ENCODE assay signal across 21 cellular contexts in the genomic region with DNA sequence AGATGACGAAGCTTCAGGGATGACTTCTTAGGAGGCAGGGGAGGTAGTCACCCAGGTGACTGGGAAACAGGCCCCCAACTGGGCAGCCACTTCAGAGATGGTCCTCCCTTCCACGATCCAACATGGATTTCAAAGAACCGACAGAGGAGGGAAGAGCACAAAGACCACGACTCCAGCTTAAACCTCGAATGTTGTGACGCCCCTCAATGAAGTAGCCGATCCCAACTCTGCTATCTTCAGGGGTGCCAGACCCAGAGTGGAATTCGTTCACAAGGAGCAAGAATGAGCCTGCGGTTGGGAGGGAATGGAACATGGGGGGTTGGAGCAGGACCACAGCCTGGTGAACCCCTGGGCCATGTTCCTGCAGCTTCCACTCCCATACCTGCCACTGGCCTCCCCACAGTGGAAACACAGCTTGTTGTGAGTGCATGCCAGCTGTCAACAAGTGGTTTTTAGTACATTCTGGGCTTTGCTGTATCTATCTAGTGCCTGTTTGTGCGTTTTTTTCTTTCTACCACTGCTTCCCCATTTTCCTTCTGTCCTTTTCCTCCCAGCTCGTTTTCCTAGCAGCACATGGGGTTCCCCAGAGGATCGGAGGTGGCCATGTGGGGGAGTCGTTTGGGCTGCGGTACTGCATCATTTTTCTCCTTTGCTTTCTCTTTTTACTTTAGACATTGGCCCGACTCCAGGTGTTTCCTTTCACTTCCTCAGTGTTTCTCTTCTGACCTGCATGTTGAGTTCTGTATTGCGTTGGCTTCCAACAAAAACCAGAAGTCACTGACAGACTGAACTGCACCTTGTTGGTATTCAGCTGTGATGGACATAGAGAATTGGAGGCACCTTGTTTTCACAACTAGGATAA.
DNase-seq lines count a peak whose midpoint lies in the region; ATAC-seq and TF ChIP-seq lines count a peak whose summit lies in the region.
"Had no signal": no experiment of that assay in that cellular context is flagged by ENCODE, and none has a peak within 500 bp of the region (broad histone marks: within the 10 kb centered on the region; RNA-seq: fewer than 3 reads in every experiment).

No MANE protein-coding gene starts in this region.

- no peaks in the 10 kb centered on the region for H3K9me3 Mint-ChIP-seq in stimulated activated effector memory CD8-positive, alpha-beta T cell treated with anti-CD3 and anti-CD28 coated beads, Interleukin-12 subunit alpha, Interleukin-12 subunit beta, amount 100 ng/mL, for 72 hours
- H3K9me3 Mint-ChIP-seq: activated CD4-positive, alpha-beta memory T cell treated with anti-CD3 and anti-CD28 coated beads for 36 hours; activated naive CD4-positive, alpha-beta T cell treated with anti-CD3 and anti-CD28 coated beads, Interleukin-2, amount 50 U/mL, for 24 hours; activated T-cell treated with anti-CD3 and anti-CD28 coated beads, Interleukin-2, amount 50 U/mL, for 4 hours had no signal

- H3K4me1 ChIP-seq in OCI-LY1 (ENCODE audit: insufficient read depth, low read length, severe bottlenecking): peaks cover 5% of the 10 kb centered on the region
- no peaks in the 10 kb centered on the region for H3K4me1 ChIP-seq in aorta (ENCODE audit: control insufficient read depth in 1 of 2, insufficient read depth in 2 of 2, low read length in 2 of 2)
- H3K4me1 ChIP-seq: A549, colonic mucosa, prostate gland had no signal

- H3K27ac ChIP-seq in OCI-LY1 (ENCODE audit: low read depth, low read length, poor library complexity, severe bottlenecking): no peak overlapping the region
- H3K27ac ChIP-seq in aorta (ENCODE audit: low read depth in 1 of 2, low read length in 2 of 2): no peak overlapping the region
- H3K27ac ChIP-seq: A549, C4-2B, colonic mucosa, prostate gland, WERI-Rb-1 had no signal

- peaks cover 7% of the 10 kb centered on the region for H3K4me1 Mint-ChIP-seq in stimulated activated effector memory CD8-positive, alpha-beta T cell treated with anti-CD3 and anti-CD28 coated beads, Interleukin-12 subunit alpha, Interleukin-12 subunit beta, amount 100 ng/mL, for 72 hours
- H3K4me1 Mint-ChIP-seq: nephron progenitor cell had no signal

- peak; percentile 7 for ATAC-seq in aorta (ENCODE audit: low FRiP score)
- no peak for ATAC-seq in stimulated activated effector memory CD8-positive, alpha-beta T cell treated with anti-CD3 and anti-CD28 coated beads, Interleukin-12 subunit alpha, Interleukin-12 subunit beta, amount 100 ng/mL, for 72 hours
- ATAC-seq: A549; activated T-cell treated with anti-CD3 and anti-CD28 coated beads, Interleukin-2, amount 50 U/mL, for 4 hours had no signal

- H3K27me3 ChIP-seq in OCI-LY1 (ENCODE audit: insufficient read depth, low read length) (no peaks in the 10 kb centered on the region), aorta (ENCODE audit: control insufficient read depth in 1 of 2, insufficient read depth in 2 of 2, low read length in 1 of 2) (no peaks in the 10 kb centered on the region)
- H3K27me3 ChIP-seq: colonic mucosa had no signal

- CTCF ChIA-PET in HEK293T (lab: Yijun Ruan, JAX): no interaction called here

- no peaks in the 10 kb centered on the region for H3K9me2 ChIP-seq in OCI-LY1 (ENCODE audit: low read depth, low read length)

- H3K36me3 ChIP-seq in OCI-LY1 (ENCODE audit: insufficient read depth, low read length) (no peaks in the 10 kb centered on the region), aorta (ENCODE audit: control insufficient read depth in 1 of 2, insufficient read depth in 2 of 2, low read length in 1 of 2) (peaks cover 4 to 5% of the 10 kb centered on the region in 2 donors)
- H3K36me3 ChIP-seq: colonic mucosa, prostate gland had no signal

- no peak overlapping the region for H3K27ac Mint-ChIP-seq in stimulated activated effector memory CD8-positive, alpha-beta T cell treated with anti-CD3 and anti-CD28 coated beads, Interleukin-12 subunit alpha, Interleukin-12 subunit beta, amount 100 ng/mL, for 72 hours
- H3K27ac Mint-ChIP-seq: activated CD4-positive, alpha-beta memory T cell treated with anti-CD3 and anti-CD28 coated beads for 36 hours; activated naive CD4-positive, alpha-beta T cell treated with anti-CD3 and anti-CD28 coated beads, Interleukin-2, amount 50 U/mL, for 24 hours; nephron progenitor cell had no signal

- H3K4me3 ChIP-seq in OCI-LY1 (ENCODE audit: low read depth, low read length, poor library complexity, severe bottlenecking): no peak overlapping the region
- no peak overlapping the region for H3K4me3 ChIP-seq in aorta (ENCODE audit: low read length in 2 of 2)
- H3K4me3 ChIP-seq: A549, colonic mucosa, prostate gland had no signal

- no peaks in the 10 kb centered on the region for H3K79me2 ChIP-seq in OCI-LY1 (ENCODE audit: insufficient read depth, low read length)

- H2AFZ ChIP-seq in OCI-LY1 (ENCODE audit: low read length): no peak overlapping the region

- H3F3A ChIP-seq in OCI-LY1 (ENCODE audit: insufficient read depth, low read length): no peaks in the 10 kb centered on the region

- peaks cover 5% of the 10 kb centered on the region for H3K36me3 Mint-ChIP-seq in stimulated activated effector memory CD8-positive, alpha-beta T cell treated with anti-CD3 and anti-CD28 coated beads, Interleukin-12 subunit alpha, Interleukin-12 subunit beta, amount 100 ng/mL, for 72 hours

- 83 to 87% methylated on average over 16 of the region's 16 CpGs for WGBS in aorta, 2 donors

- H3K9ac ChIP-seq in OCI-LY1 (ENCODE audit: low read length): no peak overlapping the region

- H4K20me1 ChIP-seq in OCI-LY1 (ENCODE audit: insufficient read depth, low read length): no peaks in the 10 kb centered on the region

- no peak overlapping the region for H3K4me3 Mint-ChIP-seq in stimulated activated effector memory CD8-positive, alpha-beta T cell treated with anti-CD3 and anti-CD28 coated beads, Interleukin-12 subunit alpha, Interleukin-12 subunit beta, amount 100 ng/mL, for 72 hours
- H3K4me3 Mint-ChIP-seq: activated CD4-positive, alpha-beta memory T cell treated with anti-CD3 and anti-CD28 coated beads for 36 hours; activated naive CD4-positive, alpha-beta T cell treated with anti-CD3 and anti-CD28 coated beads, Interleukin-2, amount 50 U/mL, for 24 hours; activated T-cell treated with anti-CD3 and anti-CD28 coated beads, Interleukin-2, amount 50 U/mL, for 4 hours; nephron progenitor cell had no signal

- TF ChIP-seq CTCF in OCI-LY1 (IDR thresholded peaks at IDR 0.05; ENCODE audit: low read length): no peak

- intact Hi-C loops in aorta (cut with DNase I): no loop called here

- POLR2A ChIA-PET in HEK293T (lab: Yijun Ruan, JAX): no interaction called here

- peak; percentile 26 for DNase-seq in activated CD8-positive, alpha-beta memory T cell treated with anti-CD3 and anti-CD28 coated beads, Interleukin-2, amount 50 U/mL, for 48 hours
- DNase-seq in activated CD8-positive, alpha-beta memory T cell treated with anti-CD3 and anti-CD28 coated beads, Interleukin-2, amount 50 U/mL, for 4 hours: no peak
- DNase-seq in germinal center (ENCODE audit: low spot score) (peak; percentile 32), aorta (no peak), HEK293T (ENCODE audit: extremely low spot score) (no peak)
- no peak for DNase-seq in stimulated activated effector memory CD8-positive, alpha-beta T cell treated with anti-CD3 and anti-CD28 coated beads, Interleukin-12 subunit alpha, Interleukin-12 subunit beta, amount 100 ng/mL, for 72 hours (ENCODE audit: low spot score in 2 of 2)
- no peak for DNase-seq in stimulated activated CD4-positive, alpha-beta T cell treated with anti-CD3 and anti-CD28 coated beads, Interleukin-15, amount 100 ng/mL, for 24 hours
- DNase-seq: activated CD4-positive, alpha-beta memory T cell treated with anti-CD3 and anti-CD28 coated beads for 36 hours; activated T-cell treated with anti-CD3 and anti-CD28 coated beads, Interleukin-2, amount 50 U/mL, for 4 hours; colonic mucosa; kidney glomerular epithelial cell; mesendoderm; NCI-H1417 treated with DMSO at 0.1 percent for 48 hours; nephron progenitor cell; T-helper 2 cell; WERI-Rb-1 had no signal

- no peaks in the 10 kb centered on the region for H3K9me3 ChIP-seq in OCI-LY1 (ENCODE audit: low read length)
- H3K9me3 ChIP-seq in aorta (ENCODE audit: control insufficient read depth, low read length): peaks cover 3% of the 10 kb centered on the region
- H3K9me3 ChIP-seq: A549, colonic mucosa, prostate gland had no signal

- peak overlapping the region; percentile 48 for H3K4me2 ChIP-seq in OCI-LY1 (ENCODE audit: low read length)
- H3K4me2 ChIP-seq: A549 had no signal

TF ChIP-seq in HEK293T, 16 proteins besides CTCF, POLR2A, EP300 and RAD21:
- TF ChIP-seq BHLHE40 (IDR thresholded peaks at IDR 0.05; ENCODE audit: borderline replicate concordance) (no peak), SUZ12 (IDR thresholded peaks at IDR 0.05) (no peak), FOXM1 (IDR thresholded peaks at IDR 0.05; ENCODE audit: borderline replicate concordance) (no peak), ARNT (IDR thresholded peaks at IDR 0.05) (no peak), FOXA1 (IDR thresholded peaks at IDR 0.05) (no peak), HDGF (IDR thresholded peaks at IDR 0.05; ENCODE audit: borderline replicate concordance) (no peak), ZNF384 (IDR thresholded peaks at IDR 0.05) (no peak), TARDBP (IDR thresholded peaks at IDR 0.05) (no peak), L3MBTL2 (conservative IDR thresholded peaks at IDR 0.05) (no peak), NFRKB (IDR thresholded peaks at IDR 0.05) (no peak)

Comparison
In these comparisons a context has a peak if more than half of its experiments do, and no peak if none do; other contexts are left out.
1. DNase-seq: peak in activated CD8-positive, alpha-beta memory T cell treated with anti-CD3 and anti-CD28 coated beads, Interleukin-2, amount 50 U/mL, for 48 hours (single experiment) and germinal center (single experiment); none in activated CD8-positive, alpha-beta memory T cell treated with anti-CD3 and anti-CD28 coated beads, Interleukin-2, amount 50 U/mL, for 4 hours (single experiment), aorta (0 of 2), HEK293T (single experiment), stimulated activated effector memory CD8-positive, alpha-beta T cell treated with anti-CD3 and anti-CD28 coated beads, Interleukin-12 subunit alpha, Interleukin-12 subunit beta, amount 100 ng/mL, for 72 hours (0 of 2) and stimulated activated CD4-positive, alpha-beta T cell treated with anti-CD3 and anti-CD28 coated beads, Interleukin-15, amount 100 ng/mL, for 24 hours (single experiment).